Comparison of ENCODE assay signal across 7 cellular contexts in the genomic region with DNA sequence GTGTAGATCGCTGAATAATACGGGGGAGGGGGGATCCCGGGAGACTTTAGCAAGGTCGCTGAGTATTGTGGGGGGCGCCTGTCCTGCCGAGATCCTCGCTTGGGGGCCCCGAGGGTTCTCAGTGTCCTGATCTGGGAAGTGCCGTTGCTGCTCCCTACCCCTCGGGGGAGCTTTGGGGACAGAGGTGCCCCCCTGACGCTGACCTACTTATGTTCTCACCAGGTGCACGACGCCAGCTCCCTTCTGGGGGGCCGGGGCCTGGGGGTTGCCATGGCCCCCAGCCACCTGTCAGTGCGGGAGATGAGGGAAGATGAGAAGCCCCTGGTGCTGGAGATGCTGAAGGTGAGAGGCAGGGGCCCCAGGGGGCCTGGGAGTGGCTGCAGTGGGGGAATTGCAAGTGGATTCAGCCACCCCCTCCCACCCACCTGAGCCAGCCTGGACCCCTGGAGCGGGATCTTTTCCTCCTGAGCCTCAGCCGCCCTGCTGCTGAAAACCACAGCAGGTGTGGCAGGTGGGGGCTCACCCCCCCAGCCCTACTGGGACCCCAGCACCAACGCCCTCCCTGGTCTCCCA. TPM values are rescaled to one million over a fixed set of nuclear protein-coding genes. Genes with fewer than 3 reads are reported as not detected.
A peak's percentile ranks its signal among the peaks of the same experiment; 100 is the strongest.
DNase-seq lines count a peak whose midpoint lies in the region; ATAC-seq and TF ChIP-seq lines count a peak whose summit lies in the region.
"Had no signal": no experiment of that assay in that cellular context is flagged by ENCODE, and none has a peak within 500 bp of the region (broad histone marks: within the 10 kb centered on the region; RNA-seq: fewer than 3 reads in every experiment).

No MANE protein-coding gene starts in this region.

- peaks cover 3% of the 10 kb centered on the region for H3K4me1 Mint-ChIP-seq in T-helper 17 cell

- H3K27me3 Mint-ChIP-seq in T-helper 17 cell: no peaks in the 10 kb centered on the region

- ATAC-seq in T-helper 17 cell: peak; percentile 20

- no peak for TF ChIP-seq CTCF in liver (IDR thresholded peaks at IDR 0.05; ENCODE audit: low read depth, low read length, missing input control)

- H3K36me3 ChIP-seq in liver (ENCODE audit: control insufficient read depth in 4 of 4, insufficient read depth in 3 of 4, low read depth in 1 of 4, low read length in 3 of 4): peaks cover 0 to 11% (median 5%) of the 10 kb centered on the region in 4 donors

- peak overlapping the region; percentile 82 for H3K4me3 Mint-ChIP-seq in T-helper 17 cell

- no peak overlapping the region for H3K9ac ChIP-seq in liver (ENCODE audit: low read depth in 1 of 2, low read length in 2 of 2)

- H3K36me3 Mint-ChIP-seq in T-helper 17 cell (ENCODE audit: low read depth): no peaks in the 10 kb centered on the region

- peaks cover 3 to 14% (median 7%) of the 10 kb centered on the region in 4 donors for H3K4me1 ChIP-seq in liver (ENCODE audit: control insufficient read depth in 4 of 4, insufficient read depth in 4 of 4, low read length in 3 of 4)

- no peaks in the 10 kb centered on the region for H3K27me3 ChIP-seq in liver (ENCODE audit: control insufficient read depth in 4 of 4, insufficient read depth in 4 of 4, low read length in 3 of 4)

- TF ChIP-seq RAD21 in liver (IDR thresholded peaks at IDR 0.05): no peak

- H3K4me3 ChIP-seq in liver (ENCODE audit: low read depth in 1 of 3, low read length in 3 of 3): peak overlapping the region in 1 of 3 donors; percentile 52

- H3K9me3 ChIP-seq in T-helper 17 cell (ENCODE audit: control insufficient read depth, low read length, poor library complexity, severe bottlenecking): no peaks in the 10 kb centered on the region
- H3K9me3 ChIP-seq in liver (ENCODE audit: control insufficient read depth in 4 of 4, low read length in 3 of 4): no peaks in the 10 kb centered on the region

- WGBS in liver: 37% methylated on average over 18 of the region's 18 CpGs

- DNase-seq in COR-L47 (lab: John Stamatoyannopoulos, UW): peak; percentile 51
- no peak for DNase-seq in T-helper 17 cell
- no peak for DNase-seq in iPS-NIHi7 (ENCODE audit: extremely low spot score)
- DNase-seq in stimulated activated CD4-positive, alpha-beta T cell treated with anti-CD3 and anti-CD28 coated beads, Interleukin-4, amount 100 ng/mL, for 4 hours: no peak
- no peak for DNase-seq in NCI-H526 (lab: John Stamatoyannopoulos, UW)

- H3K27ac Mint-ChIP-seq in T-helper 17 cell: peak overlapping the region; percentile 89

- H3K27ac ChIP-seq in liver (ENCODE audit: low read depth in 1 of 2, low read length in 2 of 2): peak overlapping the region; percentile 31 to 41

TF ChIP-seq in liver, 16 proteins besides CTCF, POLR2A, EP300 and RAD21:
- TF ChIP-seq, protein P1, sequence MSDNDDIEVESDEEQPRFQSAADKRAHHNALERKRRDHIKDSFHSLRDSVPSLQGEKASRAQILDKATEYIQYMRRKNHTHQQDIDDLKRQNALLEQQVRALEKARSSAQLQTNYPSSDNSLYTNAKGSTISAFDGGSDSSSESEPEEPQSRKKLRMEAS (IDR thresholded peaks at IDR 0.05): no peak
- TF ChIP-seq SP1 (IDR thresholded peaks at IDR 0.05) (no peak), JUND (IDR thresholded peaks at IDR 0.05) (no peak), HNF4A (conservative IDR thresholded peaks at IDR 0.05) (no peak), TAF1 (conservative IDR thresholded peaks at IDR 0.05) (no peak), EGR1 (IDR thresholded peaks at IDR 0.05; ENCODE audit: low read depth in 2 of 2) (no peak), FOXA2 (IDR thresholded peaks at IDR 0.05) (no peak), YY1 (IDR thresholded peaks at IDR 0.05) (no peak), NR2F2 (IDR thresholded peaks at IDR 0.05) (no peak), GABPA (IDR thresholded peaks at IDR 0.05 in 1 of 2, conservative IDR thresholded peaks at IDR 0.05 in 1 of 2) (no peak), RXRA (IDR thresholded peaks at IDR 0.05) (no peak), FOXA1 (IDR thresholded peaks at IDR 0.05) (no peak), HNF4G (IDR thresholded peaks at IDR 0.05) (no peak)
- TF ChIP-seq, protein P2, sequence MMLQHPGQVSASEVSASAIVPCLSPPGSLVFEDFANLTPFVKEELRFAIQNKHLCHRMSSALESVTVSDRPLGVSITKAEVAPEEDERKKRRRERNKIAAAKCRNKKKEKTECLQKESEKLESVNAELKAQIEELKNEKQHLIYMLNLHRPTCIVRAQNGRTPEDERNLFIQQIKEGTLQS (IDR thresholded peaks at IDR 0.05): no peak
- TF ChIP-seq, protein P3, sequence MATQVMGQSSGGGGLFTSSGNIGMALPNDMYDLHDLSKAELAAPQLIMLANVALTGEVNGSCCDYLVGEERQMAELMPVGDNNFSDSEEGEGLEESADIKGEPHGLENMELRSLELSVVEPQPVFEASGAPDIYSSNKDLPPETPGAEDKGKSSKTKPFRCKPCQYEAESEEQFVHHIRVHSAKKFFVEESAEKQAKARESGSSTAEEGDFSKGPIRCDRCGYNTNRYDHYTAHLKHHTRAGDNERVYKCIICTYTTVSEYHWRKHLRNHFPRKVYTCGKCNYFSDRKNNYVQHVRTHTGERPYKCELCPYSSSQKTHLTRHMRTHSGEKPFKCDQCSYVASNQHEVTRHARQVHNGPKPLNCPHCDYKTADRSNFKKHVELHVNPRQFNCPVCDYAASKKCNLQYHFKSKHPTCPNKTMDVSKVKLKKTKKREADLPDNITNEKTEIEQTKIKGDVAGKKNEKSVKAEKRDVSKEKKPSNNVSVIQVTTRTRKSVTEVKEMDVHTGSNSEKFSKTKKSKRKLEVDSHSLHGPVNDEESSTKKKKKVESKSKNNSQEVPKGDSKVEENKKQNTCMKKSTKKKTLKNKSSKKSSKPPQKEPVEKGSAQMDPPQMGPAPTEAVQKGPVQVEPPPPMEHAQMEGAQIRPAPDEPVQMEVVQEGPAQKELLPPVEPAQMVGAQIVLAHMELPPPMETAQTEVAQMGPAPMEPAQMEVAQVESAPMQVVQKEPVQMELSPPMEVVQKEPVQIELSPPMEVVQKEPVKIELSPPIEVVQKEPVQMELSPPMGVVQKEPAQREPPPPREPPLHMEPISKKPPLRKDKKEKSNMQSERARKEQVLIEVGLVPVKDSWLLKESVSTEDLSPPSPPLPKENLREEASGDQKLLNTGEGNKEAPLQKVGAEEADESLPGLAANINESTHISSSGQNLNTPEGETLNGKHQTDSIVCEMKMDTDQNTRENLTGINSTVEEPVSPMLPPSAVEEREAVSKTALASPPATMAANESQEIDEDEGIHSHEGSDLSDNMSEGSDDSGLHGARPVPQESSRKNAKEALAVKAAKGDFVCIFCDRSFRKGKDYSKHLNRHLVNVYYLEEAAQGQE (IDR thresholded peaks at IDR 0.05): no peak
- TF ChIP-seq, protein P4, sequence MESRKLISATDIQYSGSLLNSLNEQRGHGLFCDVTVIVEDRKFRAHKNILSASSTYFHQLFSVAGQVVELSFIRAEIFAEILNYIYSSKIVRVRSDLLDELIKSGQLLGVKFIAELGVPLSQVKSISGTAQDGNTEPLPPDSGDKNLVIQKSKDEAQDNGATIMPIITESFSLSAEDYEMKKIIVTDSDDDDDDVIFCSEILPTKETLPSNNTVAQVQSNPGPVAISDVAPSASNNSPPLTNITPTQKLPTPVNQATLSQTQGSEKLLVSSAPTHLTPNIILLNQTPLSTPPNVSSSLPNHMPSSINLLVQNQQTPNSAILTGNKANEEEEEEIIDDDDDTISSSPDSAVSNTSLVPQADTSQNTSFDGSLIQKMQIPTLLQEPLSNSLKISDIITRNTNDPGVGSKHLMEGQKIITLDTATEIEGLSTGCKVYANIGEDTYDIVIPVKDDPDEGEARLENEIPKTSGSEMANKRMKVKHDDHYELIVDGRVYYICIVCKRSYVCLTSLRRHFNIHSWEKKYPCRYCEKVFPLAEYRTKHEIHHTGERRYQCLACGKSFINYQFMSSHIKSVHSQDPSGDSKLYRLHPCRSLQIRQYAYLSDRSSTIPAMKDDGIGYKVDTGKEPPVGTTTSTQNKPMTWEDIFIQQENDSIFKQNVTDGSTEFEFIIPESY (IDR thresholded peaks at IDR 0.05): no peak

RNA-seq across cellular contexts. Expression of a gene that starts 0.5 kb away (rescaled TPM):
- 10 to 100 TPM in 1 of 2 donors, 1 to 10 TPM in 1; 9.1 to 11.9 TPM for total RNA-seq in T-helper 17 cell
- total RNA-seq in liver: 1 to 10 TPM; 1.4 to 3.7 TPM
- 1 to 10 TPM; 2.6 to 3.5 TPM for polyA plus RNA-seq in liver

RNA-seq across cellular contexts. Expression of a gene that starts 2.7 kb away (rescaled TPM):
- total RNA-seq in T-helper 17 cell (under 1 TPM; 0.08 to 0.47 TPM), liver (under 1 TPM; 0.19 to 0.84 TPM)
- 1 to 10 TPM in 1 of 2 donors, under 1 TPM in 1; 0.08 to 1.0 TPM for polyA plus RNA-seq in liver

RNA-seq across cellular contexts. Expression of a gene that starts 9.1 kb away (rescaled TPM):
- total RNA-seq in T-helper 17 cell: 10 to 100 TPM; 19.4 to 25.5 TPM
- 1 to 10 TPM; 1.1 to 1.9 TPM for total RNA-seq in liver
- polyA plus RNA-seq in liver: 1 to 10 TPM in 1 of 2 donors, under 1 TPM in 1; 0.99 to 4.4 TPM

RNA-seq across cellular contexts. Expression of a gene that starts 21.0 kb away (rescaled TPM):
- not detected for total RNA-seq in T-helper 17 cell
- not detected for total RNA-seq in liver
- polyA plus RNA-seq in liver: not detected
- total RNA-seq: LHCN-M2 had no signal

RNA-seq across cellular contexts. Expression of a gene that starts 24.1 kb away (rescaled TPM):
- 1 to 10 TPM; 6.5 to 7.2 TPM for total RNA-seq in T-helper 17 cell
- 100 to 1,000 TPM in 1 of 2 donors, 10 to 100 TPM in 1; 49.1 to 101 TPM for total RNA-seq in liver
- 100 to 1,000 TPM; 136 to 181 TPM for polyA plus RNA-seq in liver

Comparison
In these comparisons a context has a peak if more than half of its experiments do, and no peak if none do; other contexts are left out.
1. RNA of a gene that starts 9.1 kb away (total RNA-seq): 19.4 to 25.5 TPM in T-helper 17 cell; 1.1 to 1.9 TPM in liver; every median in the first group is over 4 times any median in the second.